In genomic region chr5:50320131-50320749, GRCh38 we compare ENCODE assay signal across 16 cellular contexts.
DNase-seq lines count a peak whose midpoint lies in the region; ATAC-seq and TF ChIP-seq lines count a peak whose summit lies in the region.
"Had no signal": no experiment of that assay in that cellular context is flagged by ENCODE, and none has a peak within 500 bp of the region (broad histone marks: within the 10 kb centered on the region; RNA-seq: fewer than 3 reads in every experiment).

No MANE protein-coding gene starts in this region.

- H3K27me3 Mint-ChIP-seq in chondrocyte (ENCODE audit: low read depth) = no peaks in the 10 kb centered on the region

- H3F3A ChIP-seq in GM23248 (ENCODE audit: insufficient read depth) (no peaks in the 10 kb centered on the region), OCI-LY1 (ENCODE audit: insufficient read depth, low read length) (no peaks in the 10 kb centered on the region)

- H3K79me2 ChIP-seq in GM23248 (ENCODE audit: insufficient read depth) (no peaks in the 10 kb centered on the region), OCI-LY1 (ENCODE audit: insufficient read depth, low read length) (no peaks in the 10 kb centered on the region)

- H3K9me3 ChIP-seq in GM23248 (ENCODE audit: low read depth) (no peaks in the 10 kb centered on the region), OCI-LY1 (ENCODE audit: low read length) (no peaks in the 10 kb centered on the region)
- H3K9me3 ChIP-seq: esophagus squamous epithelium, lower lobe of right lung, right atrium auricular region had no signal

- H3K4me1 ChIP-seq in GM23248 (ENCODE audit: insufficient read depth) (no peaks in the 10 kb centered on the region), OCI-LY1 (ENCODE audit: insufficient read depth, low read length, severe bottlenecking) (peaks cover 14% of the 10 kb centered on the region)
- H3K4me1 ChIP-seq: esophagus squamous epithelium, lower lobe of right lung, right atrium auricular region had no signal

- no peak for ATAC-seq in sciatic nerve
- ATAC-seq: lower lobe of right lung; stimulated activated naive CD8-positive, alpha-beta T cell treated with anti-CD3 and anti-CD28 coated beads, Interleukin-15, Interleukin-2, amounts not matched to agents 100 U/mL and 50 U/mL, for 24 hours had no signal

- H3K4me3 Mint-ChIP-seq in chondrocyte (ENCODE audit: unreplicated experiment) = no peak overlapping the region

- no peaks in the 10 kb centered on the region for H3K36me3 ChIP-seq in GM23248 (ENCODE audit: low read depth)
- no peaks in the 10 kb centered on the region for H3K36me3 ChIP-seq in OCI-LY1 (ENCODE audit: insufficient read depth, low read length)
- H3K36me3 ChIP-seq: esophagus squamous epithelium, lower lobe of right lung, right atrium auricular region had no signal

- H2AFZ ChIP-seq in GM23248 = no peak overlapping the region
- H2AFZ ChIP-seq in OCI-LY1 (ENCODE audit: low read length) = no peak overlapping the region

- H3K27me3 ChIP-seq in GM23248 (replicated peaks; ENCODE audit: insufficient read depth) (no peaks in the 10 kb centered on the region), OCI-LY1 (ENCODE audit: insufficient read depth, low read length) (no peaks in the 10 kb centered on the region)
- H3K27me3 ChIP-seq: esophagus squamous epithelium, right atrium auricular region had no signal

- intact Hi-C loops in sciatic nerve (cut with DNase I) = no loop called here

- no peaks in the 10 kb centered on the region for H4K20me1 ChIP-seq in GM23248 (ENCODE audit: insufficient read depth)
- no peaks in the 10 kb centered on the region for H4K20me1 ChIP-seq in OCI-LY1 (ENCODE audit: insufficient read depth, low read length)

- H3K4me2 ChIP-seq in GM23248 (ENCODE audit: unreplicated experiment) = no peak overlapping the region
- H3K4me2 ChIP-seq in OCI-LY1 (ENCODE audit: low read length) = no peak overlapping the region; the same call in 1 of the 2 replicates

- H3K9me2 ChIP-seq in GM23248 (ENCODE audit: insufficient read depth) = no peaks in the 10 kb centered on the region
- H3K9me2 ChIP-seq in OCI-LY1 (ENCODE audit: low read depth, low read length) = no peaks in the 10 kb centered on the region

- H3K27ac ChIP-seq in GM23248 = no peak overlapping the region
- H3K27ac ChIP-seq in OCI-LY1 (ENCODE audit: low read depth, low read length, poor library complexity, severe bottlenecking) = no peak overlapping the region
- H3K27ac ChIP-seq: coronary artery, esophagus squamous epithelium, lower lobe of right lung, right atrium auricular region had no signal

- no peak overlapping the region for H3K27ac Mint-ChIP-seq in chondrocyte (ENCODE audit: unreplicated experiment)

- H3K4me3 ChIP-seq in GM23248 (no peak overlapping the region), OCI-LY1 (ENCODE audit: low read depth, low read length, poor library complexity, severe bottlenecking) (no peak overlapping the region)
- H3K4me3 ChIP-seq: coronary artery, esophagus squamous epithelium, lower lobe of right lung, right atrium auricular region had no signal

- no peaks in the 10 kb centered on the region for H3K4me1 Mint-ChIP-seq in chondrocyte (ENCODE audit: low read depth)

- H3K36me3 Mint-ChIP-seq in chondrocyte (ENCODE audit: low read depth) = no peaks in the 10 kb centered on the region

- TF ChIP-seq CTCF in OCI-LY1 (IDR thresholded peaks at IDR 0.05; ENCODE audit: low read length) = peak; percentile 84
- peak; percentile 59 for TF ChIP-seq CTCF in chondrocyte (IDR thresholded peaks at IDR 0.05)

- DNase-seq in ACHN (peak; percentile 11), GM23248 (peak; percentile 19), chondrocyte (ENCODE audit: low spot score) (no peak), sciatic nerve (ENCODE audit: low spot score) (no peak), H4 (ENCODE audit: low spot score) (no peak), NCI-H2171 (lab: John Stamatoyannopoulos, UW) (no peak), cerebellar nuclear complex (lab: John Stamatoyannopoulos, UW) (no peak)
- DNase-seq: C1 segment of cervical spinal cord; esophagus squamous epithelium; lower lobe of right lung; NCI-H1694; NCI-H69; stimulated activated naive CD8-positive, alpha-beta T cell treated with anti-CD3 and anti-CD28 coated beads, Interleukin-15, Interleukin-2, amounts not matched to agents 100 U/mL and 50 U/mL, for 24 hours had no signal

- 8 to 17% methylated on average over 1 of the region's 1 CpG for WGBS in GM23248 (ENCODE audit: low coverage in 1 of 2, low lambda C conversion rate in 2 of 2, missing lambda C conversion rate in 2 of 2), 2 experiments

- in situ Hi-C loops in ACHN (cut with HindIII; ENCODE audit: low pct_ligation_motif_present, low pct_unique_long_range_greater_than_20kb, low sequenced_read_pairs) = no loop called here
- in situ Hi-C loops in GM23248 (cut with MboI) = no loop called here

- H3K9ac ChIP-seq in GM23248 = no peak overlapping the region
- no peak overlapping the region for H3K9ac ChIP-seq in OCI-LY1 (ENCODE audit: low read length)

- peaks cover 17% of the 10 kb centered on the region for H3K9me3 Mint-ChIP-seq in chondrocyte (ENCODE audit: low read depth)

Comparison
In these comparisons a context has a peak if more than half of its experiments do, and no peak if none do; other contexts are left out.
1. DNase-seq: peak in ACHN (single experiment) and GM23248 (single experiment); none in chondrocyte (single experiment), sciatic nerve (single experiment), H4 (single experiment), NCI-H2171 (single experiment) and cerebellar nuclear complex (0 of 2).